ENCODE assay signal across 8 cellular contexts in genomic region chr1:56584910-56585528, GRCh38. TPM values are rescaled to one million over a fixed set of nuclear protein-coding genes. Genes with fewer than 3 reads are reported as not detected.
DNase-seq lines count a peak whose midpoint lies in the region; ATAC-seq and TF ChIP-seq lines count a peak whose summit lies in the region.

No MANE protein-coding gene starts in this region.

- TF ChIP-seq CTCF in hepatocyte (IDR thresholded peaks at IDR 0.05; ENCODE audit: poor library complexity): peak; percentile 91
- peak; percentile 66 to 80 (median 67) for TF ChIP-seq CTCF in testis (IDR thresholded peaks at IDR 0.05)

- H4K20me1 ChIP-seq in hepatocyte (ENCODE audit: insufficient read depth, poor library complexity, severe bottlenecking): no peaks in the 10 kb centered on the region

- H3K36me3 ChIP-seq in hepatocyte (replicated peaks; ENCODE audit: insufficient read depth, low read depth) (no peaks in the 10 kb centered on the region), testis (ENCODE audit: low read depth, missing control alignments) (no peaks in the 10 kb centered on the region)

- H3K4me1 ChIP-seq in hepatocyte (ENCODE audit: insufficient read depth): peaks cover 7% of the 10 kb centered on the region
- peaks cover 10% of the 10 kb centered on the region for H3K4me1 ChIP-seq in testis

- no peak overlapping the region for H3K4me3 ChIP-seq in hepatocyte
- no peak overlapping the region for H3K4me3 ChIP-seq in testis

- intact Hi-C loops in testis (cut with DNase I; ENCODE audit: low total_unique reads): no loop called here

- H3K4me2 ChIP-seq in hepatocyte: no peak overlapping the region

- H2AFZ ChIP-seq in hepatocyte: no peak overlapping the region

- H3K9me2 ChIP-seq in hepatocyte (replicated peaks; ENCODE audit: insufficient read depth): no peaks in the 10 kb centered on the region

- H3K27me3 ChIP-seq in hepatocyte (no peaks in the 10 kb centered on the region), testis (no peaks in the 10 kb centered on the region)

- TF ChIP-seq POLR2A in testis (IDR thresholded peaks at IDR 0.05): no peak

- H3K27ac ChIP-seq in hepatocyte (no peak overlapping the region), testis (no peak overlapping the region)

- peaks cover 8% of the 10 kb centered on the region for H3K79me2 ChIP-seq in hepatocyte

- no peaks in the 10 kb centered on the region for H3K9me3 ChIP-seq in hepatocyte (ENCODE audit: low read depth)
- H3K9me3 ChIP-seq in testis: no peaks in the 10 kb centered on the region

- 22% methylated on average over 5 of the region's 5 CpGs for WGBS in hepatocyte (ENCODE audit: low lambda C conversion rate, missing lambda C conversion rate)
- WGBS in testis, 2 donors: 27 to 37% methylated on average over 5 of the region's 5 CpGs

- peak; percentile 71 for ATAC-seq in GM18511 (IDR thresholded peaks at IDR 0.05; ENCODE audit: unreplicated experiment)
- no peak for ATAC-seq in HG03460 (IDR thresholded peaks at IDR 0.05; ENCODE audit: unreplicated experiment)

- DNase-seq in AG08396 (ENCODE audit: low spot score): peak; percentile 54
- peak; percentile 73 for DNase-seq in NCI-H2196 (lab: John Stamatoyannopoulos, UW; ENCODE audit: unreplicated experiment)
- DNase-seq in amniotic stem cell (lab: John Stamatoyannopoulos, UW): peak; percentile 40
- peak; percentile 73 for DNase-seq in hepatocyte (ENCODE audit: low spot score)
- peak; percentile 53 for DNase-seq in testis
- no peak for DNase-seq in mesenteric fat pad (ENCODE audit: low spot score)

RNA-seq across cellular contexts. Expression of gene PLPP3, which starts 5.7 kb away (rescaled TPM):
- total RNA-seq in hepatocyte: 159 TPM in 2 replicates
- polyA plus RNA-seq in hepatocyte: 103 TPM in 2 replicates
- 100 to 1,000 TPM in 1 of 2 donors, 10 to 100 TPM in 1; 41.5 to 103 TPM for total RNA-seq in testis
- polyA plus RNA-seq in testis (ENCODE audit: insufficient read depth, low read depth, low replicate concordance): 82.0 TPM
- total RNA-seq in mesenteric fat pad: 112 TPM
